In genomic region chr1:164783778-164784555, GRCh38 we compare ENCODE assay signal across 22 cellular contexts.
DNase-seq lines count a peak whose midpoint lies in the region; ATAC-seq and TF ChIP-seq lines count a peak whose summit lies in the region.
"Had no signal": no experiment of that assay in that cellular context is flagged by ENCODE, and none has a peak within 500 bp of the region (broad histone marks: within the 10 kb centered on the region; RNA-seq: fewer than 3 reads in every experiment).

No MANE protein-coding gene starts in this region.

- H3K27me3 ChIP-seq in hepatocyte, result no peaks in the 10 kb centered on the region
- H3K27me3 ChIP-seq in thoracic aorta (replicated peaks; ENCODE audit: insufficient read depth), result no peaks in the 10 kb centered on the region
- H3K27me3 ChIP-seq: tibial nerve had no signal

- POLR2A ChIA-PET in HEK293T (lab: Yijun Ruan, JAX), result no interaction called here

- 96% methylated on average over 13 of the region's 13 CpGs for WGBS in hepatocyte (ENCODE audit: low lambda C conversion rate, missing lambda C conversion rate)

- H3K27ac ChIP-seq in caudate nucleus (ENCODE audit: low read depth, low read length), result peak overlapping the region; percentile 14
- H3K27ac ChIP-seq in hepatocyte, result peak overlapping the region; percentile 41
- peak overlapping the region; percentile 35 to 60 for H3K27ac ChIP-seq in thoracic aorta
- H3K27ac ChIP-seq: VCaP had no signal

- H3K79me2 ChIP-seq in hepatocyte, result peaks cover 86% of the 10 kb centered on the region

- H3K4me2 ChIP-seq in hepatocyte, result no peak overlapping the region

- H3K36me3 ChIP-seq in hepatocyte (replicated peaks; ENCODE audit: insufficient read depth, low read depth), result no peaks in the 10 kb centered on the region
- H3K36me3 ChIP-seq in thoracic aorta, result no peaks in the 10 kb centered on the region
- H3K36me3 ChIP-seq: prostate gland, tibial nerve had no signal

- CTCF ChIA-PET in HEK293T (lab: Yijun Ruan, JAX), result interaction anchor here (0.8 to 1.1 kb wide), 2 partner anchors 10 to 110 kb away, joined by 3 read pairs; no protein-coding TSS in a partner anchor

- H4K20me1 ChIP-seq in hepatocyte (ENCODE audit: insufficient read depth, poor library complexity, severe bottlenecking), result no peaks in the 10 kb centered on the region

- no peak overlapping the region for H2AFZ ChIP-seq in hepatocyte

- H3K4me1 ChIP-seq in hepatocyte (ENCODE audit: insufficient read depth), result peaks cover 42% of the 10 kb centered on the region
- H3K4me1 ChIP-seq in thoracic aorta (ENCODE audit: control insufficient read depth in 1 of 2, low read depth in 2 of 2), result peaks cover 22 to 68% of the 10 kb centered on the region in 2 donors

- H3K9me3 ChIP-seq in hepatocyte (ENCODE audit: low read depth) (no peaks in the 10 kb centered on the region), thoracic aorta (no peaks in the 10 kb centered on the region)
- H3K9me3 ChIP-seq: prostate gland, tibial nerve had no signal

- ATAC-seq in thoracic aorta (ENCODE audit: insufficient number of reproducible peaks, low FRiP score, low read depth), result no peak
- no peak for ATAC-seq in GM18517 (IDR thresholded peaks at IDR 0.05; ENCODE audit: unreplicated experiment)
- ATAC-seq in HG03571 (IDR thresholded peaks at IDR 0.05; ENCODE audit: unreplicated experiment), result no peak
- ATAC-seq: esophagus mucosa, natural killer cell, T-helper 17 cell had no signal

- peak; percentile 53 for DNase-seq in NCI-H1694 treated with DMSO at 0.1 percent for 48 hours (lab: John Stamatoyannopoulos, UW)
- DNase-seq in caudate nucleus (lab: John Stamatoyannopoulos, UW), result peak in 9 of 61 donors; percentile 13 to 71 (median 28)
- DNase-seq in hepatocyte (ENCODE audit: low spot score), result no peak
- no peak for DNase-seq in thoracic aorta (ENCODE audit: low spot score)
- DNase-seq in HEK293T (ENCODE audit: extremely low spot score), result no peak
- DNase-seq: activated CD4-positive, alpha-beta memory T cell treated with anti-CD3 and anti-CD28 coated beads, Interleukin-2, amount 10 ng/mL, durations not matched to agents 7 days and 5 days; activated naive CD4-positive, alpha-beta T cell treated with anti-CD3 and anti-CD28 coated beads for 36 hours; activated T-cell treated with anti-CD3 and anti-CD28 coated beads, Interleukin-2, amount 50 U/mL, for 1 hour; glutamatergic neuron; immature natural killer cell; KBM-7; natural killer cell; NCI-H2081; NCI-H526 treated with DMSO at 0.1 percent for 48 hours; SIG-M5; T-helper 17 cell had no signal

- H3K4me3 ChIP-seq in hepatocyte (no peak overlapping the region), thoracic aorta (no peak overlapping the region)
- H3K4me3 ChIP-seq: prostate gland, tibial nerve had no signal

- H3K9me2 ChIP-seq in hepatocyte (replicated peaks; ENCODE audit: insufficient read depth), result no peaks in the 10 kb centered on the region

- TF ChIP-seq CTCF in hepatocyte (IDR thresholded peaks at IDR 0.05; ENCODE audit: poor library complexity) (no peak), thoracic aorta (IDR thresholded peaks at IDR 0.05) (no peak)

TF ChIP-seq in HEK293T, 16 proteins besides CTCF, POLR2A, EP300 and RAD21:
- TF ChIP-seq FOXK2 (IDR thresholded peaks at IDR 0.05) (no peak), FOXM1 (IDR thresholded peaks at IDR 0.05; ENCODE audit: borderline replicate concordance) (no peak), ELF4 (IDR thresholded peaks at IDR 0.05) (no peak), CTBP1 (IDR thresholded peaks at IDR 0.05; ENCODE audit: borderline replicate concordance) (no peak), L3MBTL2 (conservative IDR thresholded peaks at IDR 0.05) (no peak), NFRKB (IDR thresholded peaks at IDR 0.05) (no peak), ARNT (IDR thresholded peaks at IDR 0.05) (no peak), ZNF384 (IDR thresholded peaks at IDR 0.05) (no peak), FOXA1 (IDR thresholded peaks at IDR 0.05) (no peak), SUZ12 (IDR thresholded peaks at IDR 0.05) (no peak), BHLHE40 (IDR thresholded peaks at IDR 0.05; ENCODE audit: borderline replicate concordance) (no peak), LEF1 (IDR thresholded peaks at IDR 0.05; ENCODE audit: borderline replicate concordance) (no peak), PKNOX1 (IDR thresholded peaks at IDR 0.05) (no peak), TARDBP (IDR thresholded peaks at IDR 0.05) (no peak), SP1 (IDR thresholded peaks at IDR 0.05) (no peak), HDGF (IDR thresholded peaks at IDR 0.05; ENCODE audit: borderline replicate concordance) (no peak)
